21 cellular contexts compared by ENCODE assay signal in the genomic region with DNA sequence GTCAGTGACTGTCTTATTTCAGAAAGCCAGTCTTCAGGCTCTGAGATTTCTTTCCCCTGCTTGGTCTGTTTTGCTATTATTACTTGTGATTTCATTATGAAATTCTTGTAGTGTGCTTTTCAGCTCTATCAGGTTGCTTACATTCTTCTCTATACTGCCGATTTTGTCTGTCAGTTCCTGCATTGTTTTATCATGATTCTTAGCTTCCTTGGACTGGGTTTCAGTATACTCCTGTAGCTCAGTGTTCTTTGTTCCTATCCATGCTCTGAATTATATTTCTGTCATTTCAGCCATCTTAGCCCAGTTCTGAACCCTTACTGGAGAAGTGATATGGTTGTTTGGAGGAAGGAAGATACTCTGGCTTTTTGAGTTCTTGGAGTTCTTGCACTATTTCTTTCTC. TPM values are rescaled to one million over a fixed set of nuclear protein-coding genes. Genes with fewer than 3 reads are reported as not detected.
A peak's percentile ranks its signal among the peaks of the same experiment; 100 is the strongest.
DNase-seq lines count a peak whose midpoint lies in the region; FAIRE-seq and TF ChIP-seq lines count a peak whose summit lies in the region.
"Had no signal": no experiment of that assay in that cellular context is flagged by ENCODE, and none has a peak within 500 bp of the region (broad histone marks: within the 10 kb centered on the region; RNA-seq: fewer than 3 reads in every experiment).

No MANE protein-coding gene starts in this region.

- H3F3A ChIP-seq in PC-9 (ENCODE audit: insufficient read depth, low read depth): no peaks in the 10 kb centered on the region

- H3K27ac Mint-ChIP-seq in activated naive CD4-positive, alpha-beta T cell treated with anti-CD3 and anti-CD28 coated beads, Interleukin-2, amount 50 U/mL, for 24 hours: peak overlapping the region; percentile 0
- peak overlapping the region; percentile 66 for H3K27ac Mint-ChIP-seq in astrocyte (ENCODE audit: unreplicated experiment)
- H3K27ac Mint-ChIP-seq: B cell; CD8-positive, alpha-beta T cell had no signal

- no peak overlapping the region for H3K27ac ChIP-seq in astrocyte (ENCODE audit: low read depth, low read length)
- H3K27ac ChIP-seq in PC-9: no peak overlapping the region
- H3K27ac ChIP-seq: 22Rv1, BLaER1, C4-2B, GM23248 had no signal

- H4K20me1 ChIP-seq in astrocyte (ENCODE audit: insufficient read depth, low read length) (no peaks in the 10 kb centered on the region), PC-9 (ENCODE audit: insufficient read depth) (0 out of 2 replicates have a peak, but pooled peaks cover 3% of the 10 kb centered on the region)

- peaks cover 14% of the 10 kb centered on the region for H3K4me1 Mint-ChIP-seq in activated naive CD4-positive, alpha-beta T cell treated with anti-CD3 and anti-CD28 coated beads, Interleukin-2, amount 50 U/mL, for 24 hours
- peaks cover 5% of the 10 kb centered on the region for H3K4me1 Mint-ChIP-seq in astrocyte (ENCODE audit: low read depth, unreplicated experiment)
- H3K4me1 Mint-ChIP-seq: B cell had no signal

- H3K9me3 Mint-ChIP-seq in activated naive CD4-positive, alpha-beta T cell treated with anti-CD3 and anti-CD28 coated beads, Interleukin-2, amount 50 U/mL, for 24 hours: peaks cover 26% of the 10 kb centered on the region
- H3K9me3 Mint-ChIP-seq in astrocyte (ENCODE audit: unreplicated experiment): peaks cover 28% of the 10 kb centered on the region

- DNase-seq in activated naive CD4-positive, alpha-beta T cell treated with Interleukin-2 at 50 U/mL for 16 hours: no peak
- DNase-seq in astrocyte (ENCODE audit: low read depth) (no peak), iris pigment epithelial cell (ENCODE audit: low read depth) (peak; percentile 53), PC-9 (no peak), iPS-NIHi11 (ENCODE audit: low spot score) (no peak), kidney glomerular epithelial cell (lab: John Stamatoyannopoulos, UW) (no peak)
- DNase-seq: CD4-positive, CD25-positive, alpha-beta regulatory T cell; CD8-positive, alpha-beta T cell; DMS153 had no signal

- POLR2A ChIA-PET in PC-9 (lab: Charles Lee; ENCODE audit: unreplicated experiment): no interaction called here

- H3K9me2 ChIP-seq in PC-9 (ENCODE audit: insufficient read depth): no peaks in the 10 kb centered on the region

- CTCF ChIA-PET in PC-9 (lab: Charles Lee): no interaction called here

- H2AFZ ChIP-seq in astrocyte (ENCODE audit: low read depth, low read length): no peak overlapping the region
- no peak overlapping the region for H2AFZ ChIP-seq in PC-9
- H2AFZ ChIP-seq: GM23248 had no signal

- H3K79me2 ChIP-seq in astrocyte (ENCODE audit: insufficient read depth, low read length): peaks cover 16% of the 10 kb centered on the region
- peaks cover 3% of the 10 kb centered on the region; the same call in 1 of the 2 replicates for H3K79me2 ChIP-seq in PC-9 (ENCODE audit: low read depth)

- H3K4me3 Mint-ChIP-seq in activated naive CD4-positive, alpha-beta T cell treated with anti-CD3 and anti-CD28 coated beads, Interleukin-2, amount 50 U/mL, for 24 hours: no peak overlapping the region
- no peak overlapping the region for H3K4me3 Mint-ChIP-seq in astrocyte (ENCODE audit: unreplicated experiment)
- H3K4me3 Mint-ChIP-seq: B cell; CD8-positive, alpha-beta T cell had no signal

- no peaks in the 10 kb centered on the region for H3K27me3 Mint-ChIP-seq in activated naive CD4-positive, alpha-beta T cell treated with anti-CD3 and anti-CD28 coated beads, Interleukin-2, amount 50 U/mL, for 24 hours
- H3K27me3 Mint-ChIP-seq in astrocyte (ENCODE audit: low read depth, unreplicated experiment): no peaks in the 10 kb centered on the region
- H3K27me3 Mint-ChIP-seq: B cell; CD4-positive, CD25-positive, alpha-beta regulatory T cell had no signal

- H3K9me3 ChIP-seq in astrocyte (ENCODE audit: insufficient read depth, low read depth, low read length): no peaks in the 10 kb centered on the region
- peaks cover 11% of the 10 kb centered on the region for H3K9me3 ChIP-seq in PC-9 (ENCODE audit: insufficient read depth, low read depth)

- intact Hi-C loops in PC-9 (cut with micrococcal nuclease; ENCODE audit: unreplicated experiment): no loop called here

- H3K36me3 ChIP-seq in astrocyte (ENCODE audit: insufficient read depth, low read length) (no peaks in the 10 kb centered on the region), PC-9 (ENCODE audit: low read depth) (no peaks in the 10 kb centered on the region)

- FAIRE-seq in astrocyte (lab: Jason Lieb, UNC): no peak
- FAIRE-seq: A204.1, G401.6, GM12878, GM19239, H1 had no signal

- H3K27me3 ChIP-seq in astrocyte (ENCODE audit: insufficient read depth, low read length) (no peaks in the 10 kb centered on the region), PC-9 (ENCODE audit: insufficient read depth, low read depth) (no peaks in the 10 kb centered on the region)
- H3K27me3 ChIP-seq: BLaER1 had no signal

- no peak overlapping the region for H3K4me3 ChIP-seq in astrocyte (ENCODE audit: insufficient read depth, low read depth, low read length)
- no peak overlapping the region for H3K4me3 ChIP-seq in PC-9
- H3K4me3 ChIP-seq: BLaER1, GM12878, GM23248 had no signal

- H3K9ac ChIP-seq in astrocyte (ENCODE audit: low read length): no peak overlapping the region
- H3K9ac ChIP-seq: BLaER1, GM23248 had no signal

- H3K36me3 Mint-ChIP-seq in activated naive CD4-positive, alpha-beta T cell treated with anti-CD3 and anti-CD28 coated beads, Interleukin-2, amount 50 U/mL, for 24 hours: peaks cover 49% of the 10 kb centered on the region
- H3K36me3 Mint-ChIP-seq in astrocyte (ENCODE audit: low read depth, unreplicated experiment): peaks cover 27% of the 10 kb centered on the region

- H3K4me1 ChIP-seq in astrocyte (ENCODE audit: insufficient read depth, low read length) (no peaks in the 10 kb centered on the region), PC-9 (replicated peaks; ENCODE audit: insufficient read depth) (no peaks in the 10 kb centered on the region)
- H3K4me1 ChIP-seq: BLaER1, Caco-2 had no signal

- TF ChIP-seq CTCF in astrocyte (IDR thresholded peaks at IDR 0.05; ENCODE audit: insufficient read depth, low read depth, low read length) (no peak), PC-9 (conservative IDR thresholded peaks at IDR 0.05) (no peak)

- BruUV-seq in PC-9 (replicated peaks; lab: Mats Ljungman, UMichigan): no TSS peak

- H3K4me2 ChIP-seq in astrocyte (ENCODE audit: low read length) (no peak overlapping the region), PC-9 (no peak overlapping the region)
- H3K4me2 ChIP-seq: BLaER1 had no signal

RNA-seq across cellular contexts. Expression of a gene that starts 40.5 kb away (rescaled TPM):
- total RNA-seq in astrocyte (20.2 and 21.3 TPM in 2 replicates), PC-9 (2021) (28.5 and 31.5 TPM in 2 replicates)

RNA-seq across cellular contexts. Expression of a gene that starts 40.5 kb away (rescaled TPM):
- total RNA-seq in astrocyte: 52.5 and 61.0 TPM in 2 replicates
- total RNA-seq in PC-9 (2021): 52.7 and 61.8 TPM in 2 replicates
